In the genomic region with DNA sequence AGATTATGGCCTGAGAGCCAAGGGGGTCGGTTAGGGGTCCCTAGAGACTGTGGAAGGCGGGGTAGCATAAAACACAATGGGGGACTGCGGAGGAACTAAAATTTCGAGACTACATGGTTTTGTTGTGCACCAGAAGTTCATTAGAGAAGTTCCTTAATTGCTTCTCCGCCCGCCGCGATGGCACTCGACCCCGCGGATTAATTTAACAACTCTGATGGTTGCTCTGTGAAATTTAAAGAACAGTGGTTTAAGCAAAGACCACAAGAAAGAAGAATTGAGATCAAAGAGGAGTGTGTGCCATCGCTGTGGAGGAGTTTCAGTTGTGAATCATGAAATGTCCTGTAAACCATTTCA, we compare ENCODE assay signal across 9 cellular contexts. TPM values are rescaled to one million over a fixed set of nuclear protein-coding genes. Genes with fewer than 3 reads are reported as not detected.
DNase-seq lines count a peak whose midpoint lies in the region; ATAC-seq and TF ChIP-seq lines count a peak whose summit lies in the region.
"Had no signal": no experiment of that assay in that cellular context is flagged by ENCODE, and none has a peak within 500 bp of the region (broad histone marks: within the 10 kb centered on the region; RNA-seq: fewer than 3 reads in every experiment).

No MANE protein-coding gene starts in this region.

- peaks cover 33 to 37% of the 10 kb centered on the region in 2 donors for H3K4me1 Mint-ChIP-seq in immature natural killer cell

- H3K4me1 ChIP-seq in right atrium auricular region (peaks cover 0 to 27% of the 10 kb centered on the region in 2 donors), heart right ventricle (peaks cover 3 to 45% (median 23%) of the 10 kb centered on the region in 9 donors), transverse colon (peaks cover 7 to 39% (median 26%) of the 10 kb centered on the region in 4 donors)

- H3K4me3 ChIP-seq in right atrium auricular region (peak overlapping the region in 1 of 2 donors; percentile 62), heart right ventricle (peak overlapping the region in 5 of 10 donors; percentile 37 to 84 (median 75)), transverse colon (peak overlapping the region in 2 of 4 donors; percentile 82 to 85)

- H3K4me3 Mint-ChIP-seq in immature natural killer cell, result peak overlapping the region; percentile 73 to 83 (median 78)

- 53 to 56% methylated on average over 12 of the region's 12 CpGs for WGBS in heart right ventricle, 2 donors
- 30 to 57% methylated on average over 1 to 12 of the region's 12 CpGs for WGBS in transverse colon (ENCODE audit: low coverage in 1 of 2), 2 donors

- H3K27me3 ChIP-seq in right atrium auricular region, result no peaks in the 10 kb centered on the region
- H3K27me3 ChIP-seq in heart right ventricle, result peaks cover 0 to 26% (median 17%) of the 10 kb centered on the region in 7 donors
- no peaks in the 10 kb centered on the region for H3K27me3 ChIP-seq in transverse colon

- no peak overlapping the region for H3K27ac ChIP-seq in right atrium auricular region
- peak overlapping the region in 1 of 10 donors; percentile 58 for H3K27ac ChIP-seq in heart right ventricle
- peak overlapping the region in 3 of 4 donors; percentile 71 to 89 (median 88) for H3K27ac ChIP-seq in transverse colon

- ATAC-seq in heart right ventricle, result no peak
- ATAC-seq in GM21619 (IDR thresholded peaks at IDR 0.05; ENCODE audit: unreplicated experiment), result no peak

- TF ChIP-seq POLR2A in transverse colon (IDR thresholded peaks at IDR 0.05), result no peak

- peaks cover 4 to 21% (median 16%) of the 10 kb centered on the region in 3 donors for H3K36me3 Mint-ChIP-seq in immature natural killer cell

- DNase-seq in right atrium auricular region (ENCODE audit: low spot score), result no peak
- DNase-seq in heart right ventricle, result no peak
- DNase-seq in T-helper 1 cell, result peak in 3 of 5 donors; percentile 30 to 59 (median 57)
- DNase-seq in immature natural killer cell, result no peak
- DNase-seq in transverse colon, result no peak
- DNase-seq in NCI-H2196 treated with DMSO at 0.1 percent for 48 hours (lab: John Stamatoyannopoulos, UW; ENCODE audit: unreplicated experiment), result no peak
- no peak for DNase-seq in HT-29 (ENCODE audit: low spot score)

- H3K9me3 Mint-ChIP-seq in immature natural killer cell, result no peaks in the 10 kb centered on the region

- peak overlapping the region; percentile 68 to 92 (median 80) for H3K27ac Mint-ChIP-seq in immature natural killer cell

- H3K36me3 ChIP-seq in right atrium auricular region, result no peaks in the 10 kb centered on the region
- no peaks in the 10 kb centered on the region for H3K36me3 ChIP-seq in heart right ventricle
- H3K36me3 ChIP-seq in transverse colon, result no peaks in the 10 kb centered on the region
- H3K36me3 ChIP-seq: gastrocnemius medialis had no signal

- peak; percentile 6 to 9 for TF ChIP-seq CTCF in right atrium auricular region (IDR thresholded peaks at IDR 0.05)
- TF ChIP-seq CTCF in heart right ventricle (IDR thresholded peaks at IDR 0.05), result peak in 2 of 9 donors; percentile 24 to 38
- peak in 1 of 5 experiments; percentile 4 for TF ChIP-seq CTCF in transverse colon (IDR thresholded peaks at IDR 0.05)

- H3K27me3 Mint-ChIP-seq in immature natural killer cell (ENCODE audit: low read depth in 3 of 3), result peaks cover 14 to 30% (median 27%) of the 10 kb centered on the region in 3 donors

- in situ Hi-C loops in transverse colon (cut with MboI; ENCODE audit: low pct_ligation_motif_present in 1 of 4, low pct_unique_long_range_greater_than_20kb in 1 of 4, low sequenced_read_pairs in 3 of 4), result loop anchor here in 1 of 4 donors (25.0 kb wide), 1 partner anchor 107 kb away; no protein-coding TSS in a partner anchor

- intact Hi-C loops in heart right ventricle (cut with DNase I), result loop anchor here in 8 of 10 donors (1.0 to 10.0 kb wide), 9 partner anchors 42 to 244 kb away; no protein-coding TSS in a partner anchor
- intact Hi-C loops in transverse colon (cut with DNase I; ENCODE audit: low total_unique reads), result loop anchor here (5.0 kb wide), 1 partner anchor 97 kb away; no protein-coding TSS in a partner anchor

- H3K9me3 ChIP-seq in right atrium auricular region (no peaks in the 10 kb centered on the region), heart right ventricle (no peaks in the 10 kb centered on the region), transverse colon (no peaks in the 10 kb centered on the region)
- H3K9me3 ChIP-seq: gastrocnemius medialis had no signal

- no peak for TF ChIP-seq EP300 in transverse colon (IDR thresholded peaks at IDR 0.05; ENCODE audit: low read depth)

RNA-seq across cellular contexts. Expression of gene CCDC88C, which starts 1.4 kb away (rescaled TPM):
- total RNA-seq in right atrium auricular region, result 1 to 10 TPM; 4.0 to 4.4 TPM
- 1 to 10 TPM; 2.4 to 8.4 (median 4.9) TPM for total RNA-seq in heart right ventricle
- 1 to 10 TPM; 2.2 to 5.5 TPM for polyA plus RNA-seq in heart right ventricle
- 10 to 100 TPM; 19.5 to 58.2 (median 21.2) TPM for polyA plus RNA-seq in immature natural killer cell
- total RNA-seq in transverse colon, result 100 to 1,000 TPM in 1 of 4 donors, 10 to 100 TPM in 3; 29.5 to 171 (median 60.3) TPM
- 41.7 and 45.3 TPM in 2 replicates for total RNA-seq in HT-29 (2014; rRNA removed; shearing (Covaris generic))

Comparison
In these comparisons a context has a peak if more than half of its experiments do, and no peak if none do; other contexts are left out.
1. DNase-seq: peak in T-helper 1 cell (3 of 5); none in right atrium auricular region (single experiment), heart right ventricle (0 of 2), immature natural killer cell (0 of 3), transverse colon (single experiment), NCI-H2196 treated with DMSO at 0.1 percent for 48 hours (single experiment) and HT-29 (single experiment).
2. H3K27ac ChIP-seq: peak in transverse colon (3 of 4); none in right atrium auricular region (0 of 2).